ENCODE assay signal across 8 cellular contexts in genomic region chr20:53872561-53873248, GRCh38.
DNase-seq lines count a peak whose midpoint lies in the region; ATAC-seq, FAIRE-seq and TF ChIP-seq lines count a peak whose summit lies in the region.

No MANE protein-coding gene starts in this region.

- H3K27me3 ChIP-seq in fibroblast of lung (ENCODE audit: control insufficient read depth, insufficient read depth, low read length) (no peaks in the 10 kb centered on the region), thyroid gland (no peaks in the 10 kb centered on the region)

- H3K4me1 ChIP-seq in fibroblast of lung (ENCODE audit: control insufficient read depth, extremely low read depth, insufficient read depth, low read length): peaks cover 9% of the 10 kb centered on the region
- peaks cover 31 to 37% of the 10 kb centered on the region in 2 donors for H3K4me1 ChIP-seq in thyroid gland

- DNase-seq in GM12892 (ENCODE audit: insufficient read length) (no peak), fibroblast of lung (ENCODE audit: low read depth in 2 of 2) (peak; percentile 41 to 57), thyroid gland (peak; percentile 68 to 71), GM19238 (ENCODE audit: insufficient read length, low spot score) (no peak), NCI-H526 treated with DMSO at 0.1 percent for 48 hours (lab: John Stamatoyannopoulos, UW) (no peak), ecto neural progenitor cell (ENCODE audit: low spot score) (no peak)
- DNase-seq in activated CD4-positive, alpha-beta T cell treated with anti-CD3 and anti-CD28 coated beads, Interleukin-2, amount 50 U/mL, for 1 hour: peak; percentile 40

- H3K4me3 ChIP-seq in fibroblast of lung (replicated peaks in 1 of 4; ENCODE audit: control extremely low read depth in 1 of 4, insufficient read depth in 1 of 4, low read depth in 3 of 4, low read length in 4 of 4) (no peak overlapping the region), thyroid gland (replicated peaks in 1 of 3) (no peak overlapping the region)

- WGBS in thyroid gland, 2 donors: 21 to 22% methylated on average over 10 of the region's 10 CpGs

- H3K9me3 ChIP-seq in fibroblast of lung (ENCODE audit: control insufficient read depth, insufficient read depth, low read depth, low read length) (no peaks in the 10 kb centered on the region), thyroid gland (no peaks in the 10 kb centered on the region)

- no peaks in the 10 kb centered on the region for H3K79me2 ChIP-seq in fibroblast of lung (ENCODE audit: control insufficient read depth, insufficient read depth, low read length)

- H3K9ac ChIP-seq in fibroblast of lung (ENCODE audit: insufficient read depth, low read length): no peak overlapping the region

- H3K27ac ChIP-seq in fibroblast of lung (ENCODE audit: insufficient read depth, low read length) (no peak overlapping the region), thyroid gland (peak overlapping the region; percentile 71 to 79 (median 74))

- H2AFZ ChIP-seq in fibroblast of lung (ENCODE audit: low read length): peak overlapping the region; percentile 78

- intact Hi-C loops in thyroid gland (cut with DNase I): no loop called here

- TF ChIP-seq CTCF in fibroblast of lung (conservative IDR thresholded peaks at IDR 0.05 in 1 of 2, IDR thresholded peaks at IDR 0.05 in 1 of 2; ENCODE audit: low read depth in 1 of 2, low read length in 2 of 2): no peak
- peak in 2 of 6 experiments; percentile 16 to 36 for TF ChIP-seq CTCF in thyroid gland (IDR thresholded peaks at IDR 0.05)

- H3K36me3 ChIP-seq in fibroblast of lung (ENCODE audit: control insufficient read depth, insufficient read depth, low read length) (no peaks in the 10 kb centered on the region), thyroid gland (no peaks in the 10 kb centered on the region)

- peak; percentile 49 for ATAC-seq in HG03354 (IDR thresholded peaks at IDR 0.05; ENCODE audit: poor library complexity, severe bottlenecking, unreplicated experiment)

- FAIRE-seq in GM12892 (lab: Jason Lieb, UNC): peak; percentile 63

- H3K4me2 ChIP-seq in fibroblast of lung (ENCODE audit: extremely low read depth, insufficient read depth, low read length): peak overlapping the region; percentile 80

- no peaks in the 10 kb centered on the region for H4K20me1 ChIP-seq in fibroblast of lung (ENCODE audit: control insufficient read depth, extremely low read depth, insufficient read depth, low read length)

- no peak for TF ChIP-seq POLR2A in GM12892 (IDR thresholded peaks at IDR 0.05; ENCODE audit: low read depth, low read length)
- no peak for TF ChIP-seq POLR2A in thyroid gland (IDR thresholded peaks at IDR 0.05)

Comparison
In these comparisons a context has a peak if more than half of its experiments do, and no peak if none do; other contexts are left out.
1. DNase-seq: peak in activated CD4-positive, alpha-beta T cell treated with anti-CD3 and anti-CD28 coated beads, Interleukin-2, amount 50 U/mL, for 1 hour (single experiment), fibroblast of lung (2 of 2) and thyroid gland (2 of 2); none in GM12892 (single experiment), GM19238 (single experiment), NCI-H526 treated with DMSO at 0.1 percent for 48 hours (single experiment) and ecto neural progenitor cell (single experiment).